In the genomic region with DNA sequence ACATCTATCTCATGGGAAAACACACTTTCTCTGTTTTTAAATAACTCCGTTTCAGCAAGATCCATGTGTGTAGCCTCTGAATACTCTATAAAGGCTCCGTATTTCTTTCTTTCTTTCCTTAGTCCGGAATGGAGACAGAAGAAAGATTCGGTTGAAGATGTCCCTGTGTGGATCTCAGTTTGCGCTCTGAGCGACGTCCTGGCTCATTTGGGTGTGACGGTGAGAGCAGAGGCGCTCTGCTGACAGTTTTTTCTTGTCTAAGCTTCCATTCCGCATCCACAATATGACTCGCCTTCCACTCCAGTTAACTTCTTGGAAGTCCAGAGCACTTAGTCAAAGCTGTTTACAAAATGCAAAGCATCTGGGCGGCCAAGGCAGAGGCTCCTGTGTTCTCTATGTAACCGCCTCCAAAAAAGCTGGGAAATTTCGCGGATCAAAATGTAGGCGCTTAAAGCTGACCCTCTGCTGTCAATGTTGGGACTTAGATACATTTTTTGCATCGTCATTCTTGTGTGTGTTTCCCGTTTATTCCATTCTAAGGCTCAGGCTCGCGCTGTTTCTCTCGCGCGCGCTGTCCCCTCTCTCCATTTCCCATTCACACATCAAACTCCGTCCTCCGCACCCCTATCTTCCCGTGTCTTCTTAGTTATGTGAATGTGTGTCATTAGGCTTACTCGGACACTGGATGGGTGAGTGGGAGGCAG, we compare ENCODE assay signal across 8 cellular contexts. TPM values are rescaled to one million over a fixed set of nuclear protein-coding genes. Genes with fewer than 3 reads are reported as not detected.
DNase-seq lines count a peak whose midpoint lies in the region; ATAC-seq and TF ChIP-seq lines count a peak whose summit lies in the region.

No MANE protein-coding gene starts in this region.

- H3K9ac ChIP-seq in NT2/D1 (ENCODE audit: insufficient read length, low read depth) = peak overlapping the region; percentile 56

- H3K4me1 Mint-ChIP-seq in activated CD8-positive, alpha-beta T cell treated with anti-CD3 and anti-CD28 coated beads, Interleukin-2, amount 10 ng/mL, durations not matched to agents 7 days and 5 days (ENCODE audit: low read depth) = peaks cover 20% of the 10 kb centered on the region

- H3K9me3 Mint-ChIP-seq in activated CD8-positive, alpha-beta T cell treated with anti-CD3 and anti-CD28 coated beads, Interleukin-2, amount 10 ng/mL, durations not matched to agents 7 days and 5 days (ENCODE audit: insufficient read depth) = no peaks in the 10 kb centered on the region

- TF ChIP-seq POLR2A in erythroblast (IDR thresholded peaks at IDR 0.05; ENCODE audit: low read length) = no peak

- TSS peak; percentile 33 for BruUV-seq in A673 (replicated peaks; lab: Mats Ljungman, UMichigan)

- H3K27ac Mint-ChIP-seq in activated CD8-positive, alpha-beta T cell treated with anti-CD3 and anti-CD28 coated beads, Interleukin-2, amount 10 ng/mL, durations not matched to agents 7 days and 5 days = no peak overlapping the region

- H3K27me3 ChIP-seq in A673 (replicated peaks; ENCODE audit: insufficient read depth, low read depth, low read length, poor library complexity) (no peaks in the 10 kb centered on the region), NT2/D1 (ENCODE audit: insufficient read depth, insufficient read length) (peaks cover 46% of the 10 kb centered on the region)

- H3K36me3 ChIP-seq in A673 (ENCODE audit: insufficient read depth, low read length, poor library complexity, severe bottlenecking) = no peaks in the 10 kb centered on the region
- no peaks in the 10 kb centered on the region for H3K36me3 ChIP-seq in NT2/D1 (ENCODE audit: insufficient read depth, insufficient read length, low read length)

- peaks cover 19% of the 10 kb centered on the region for H3K4me1 ChIP-seq in A673 (ENCODE audit: insufficient read depth, low read length, poor library complexity, severe bottlenecking)
- no peaks in the 10 kb centered on the region for H3K4me1 ChIP-seq in NT2/D1 (ENCODE audit: insufficient read depth, insufficient read length)

- ATAC-seq in GM18870 (IDR thresholded peaks at IDR 0.05; ENCODE audit: unreplicated experiment) = no peak
- ATAC-seq in activated CD8-positive, alpha-beta T cell treated with anti-CD3 and anti-CD28 coated beads, Interleukin-2, amount 10 ng/mL, durations not matched to agents 7 days and 5 days = no peak

- peak overlapping the region; percentile 90 for H3K27ac ChIP-seq in A673 (ENCODE audit: low read depth, low read length, poor library complexity, severe bottlenecking)

- H3K4me3 ChIP-seq in A673 (ENCODE audit: low read depth, low read length, poor library complexity, severe bottlenecking) (peak overlapping the region; percentile 77), NT2/D1 (ENCODE audit: insufficient read length, low read depth) (peak overlapping the region; percentile 54)

- CTCF ChIA-PET in A673 (lab: Charles Lee) = no interaction called here
- CTCF ChIA-PET in activated CD8-positive, alpha-beta T cell treated with anti-CD3 and anti-CD28 coated beads, Interleukin-2, amount 10 ng/mL, durations not matched to agents 7 days and 5 days (lab: Charles Lee) = no interaction called here

- TF ChIP-seq CTCF in A673 (conservative IDR thresholded peaks at IDR 0.05; ENCODE audit: low read depth, low read length) = no peak

- peaks cover 7% of the 10 kb centered on the region for H3K36me3 Mint-ChIP-seq in activated CD8-positive, alpha-beta T cell treated with anti-CD3 and anti-CD28 coated beads, Interleukin-2, amount 10 ng/mL, durations not matched to agents 7 days and 5 days (ENCODE audit: low read depth)

- intact Hi-C loops in A673 (cut with micrococcal nuclease; ENCODE audit: unreplicated experiment) = loop anchor here (1.0 to 2.0 kb wide), 3 partner anchors 208 to 714 kb away; no protein-coding TSS in a partner anchor

- DNase-seq in A673 (ENCODE audit: low spot score) = peak; percentile 61
- DNase-seq in NT2/D1 (ENCODE audit: low read depth, low spot score) = no peak
- DNase-seq in erythroblast (lab: John Stamatoyannopoulos, UW) = peak; percentile 13 to 16
- peak; percentile 75 for DNase-seq in myocyte (ENCODE audit: low read depth)
- no peak for DNase-seq in GM19240 (ENCODE audit: insufficient read length, low spot score)
- DNase-seq in RKO (ENCODE audit: low spot score) = no peak
- DNase-seq in activated CD8-positive, alpha-beta T cell treated with anti-CD3 and anti-CD28 coated beads, Interleukin-2, amount 10 ng/mL, durations not matched to agents 7 days and 5 days = no peak

- peaks cover 54% of the 10 kb centered on the region for H3K27me3 Mint-ChIP-seq in activated CD8-positive, alpha-beta T cell treated with anti-CD3 and anti-CD28 coated beads, Interleukin-2, amount 10 ng/mL, durations not matched to agents 7 days and 5 days (ENCODE audit: low read depth)

- H3K4me3 Mint-ChIP-seq in activated CD8-positive, alpha-beta T cell treated with anti-CD3 and anti-CD28 coated beads, Interleukin-2, amount 10 ng/mL, durations not matched to agents 7 days and 5 days = no peak overlapping the region

- H3K9me3 ChIP-seq in A673 (ENCODE audit: low read depth, low read length, poor library complexity, severe bottlenecking) = no peaks in the 10 kb centered on the region
- no peaks in the 10 kb centered on the region for H3K9me3 ChIP-seq in NT2/D1 (ENCODE audit: insufficient read depth, low read length)

- POLR2A ChIA-PET in A673 (lab: Charles Lee; ENCODE audit: low non-redundant PET) = interaction anchor here (0.7 to 1.1 kb wide), 2 partner anchors 208 to 274 kb away, joined by 3 read pairs; no protein-coding TSS in a partner anchor
- POLR2A ChIA-PET in activated CD8-positive, alpha-beta T cell treated with anti-CD3 and anti-CD28 coated beads, Interleukin-2, amount 10 ng/mL, durations not matched to agents 7 days and 5 days (lab: Charles Lee) = no interaction called here

RNA-seq across cellular contexts. Expression of a gene that starts 0.9 kb away (rescaled TPM):
- total RNA-seq in A673 (2021) = 107 and 128 TPM in 2 replicates
- total RNA-seq in myocyte = 19.6 and 37.3 TPM in 2 replicates
- polyA plus RNA-seq in myocyte (2012) = 25.1 TPM
- total RNA-seq in activated CD8-positive, alpha-beta T cell treated with anti-CD3 and anti-CD28 coated beads, Interleukin-2, amount 10 ng/mL, durations not matched to agents 7 days and 5 days = not detected

Comparison
In these comparisons a context has a peak if more than half of its experiments do, and no peak if none do; other contexts are left out.
1. DNase-seq: peak in A673 (single experiment), erythroblast (2 of 2) and myocyte (single experiment); none in NT2/D1 (single experiment), GM19240 (single experiment), RKO (single experiment) and activated CD8-positive, alpha-beta T cell treated with anti-CD3 and anti-CD28 coated beads, Interleukin-2, amount 10 ng/mL, durations not matched to agents 7 days and 5 days (single experiment).
2. RNA of a gene that starts 0.9 kb away (total RNA-seq): 107 to 128 TPM in A673 and 19.6 to 37.3 TPM in myocyte; not detected in activated CD8-positive, alpha-beta T cell treated with anti-CD3 and anti-CD28 coated beads, Interleukin-2, amount 10 ng/mL, durations not matched to agents 7 days and 5 days; every median in the first group is over 10 times any median in the second.